8 cellular contexts compared by ENCODE assay signal in genomic region chr1:224182866-224183590, GRCh38. TPM values are rescaled to one million over a fixed set of nuclear protein-coding genes. Genes with fewer than 3 reads are reported as not detected.
DNase-seq lines count a peak whose midpoint lies in the region; ATAC-seq and TF ChIP-seq lines count a peak whose summit lies in the region.

DEGS1 (plus strand) TSS chr1:224183240; CDS start chr1:224183337, 97 bp downstream.

- no peaks in the 10 kb centered on the region for H3K27me3 ChIP-seq in layer of hippocampus (ENCODE audit: control insufficient read depth, insufficient read depth, low read length)

- peaks cover 2% of the 10 kb centered on the region for H3K36me3 Mint-ChIP-seq in chondrocyte (ENCODE audit: low read depth)

- peak; percentile 56 for ATAC-seq in GM19043 (IDR thresholded peaks at IDR 0.05; ENCODE audit: low read depth, unreplicated experiment)
- peak; percentile 68 for ATAC-seq in HG03342 (IDR thresholded peaks at IDR 0.05; ENCODE audit: unreplicated experiment)

- H3K27ac Mint-ChIP-seq in chondrocyte (ENCODE audit: unreplicated experiment) = peak within 1 kb of the TSS; percentile 93

- H3K27me3 Mint-ChIP-seq in chondrocyte (ENCODE audit: low read depth) = no peaks in the 10 kb centered on the region

- no peak for TF ChIP-seq CTCF in chondrocyte (IDR thresholded peaks at IDR 0.05)

- peaks cover 37% of the 10 kb centered on the region for H3K4me1 Mint-ChIP-seq in chondrocyte (ENCODE audit: low read depth)

- peak within 1 kb of the TSS; percentile 90 for H3K27ac ChIP-seq in layer of hippocampus (ENCODE audit: low read depth, low read length)

- peak; percentile 86 for DNase-seq in Ammon's horn (ENCODE audit: low spot score)
- DNase-seq in NCI-H446 (lab: John Stamatoyannopoulos, UW) = peak; percentile 76 to 93
- DNase-seq in activated CD4-positive, alpha-beta T cell treated with anti-CD3 and anti-CD28 coated beads for 24 hours (ENCODE audit: low read depth in 2 of 2) = peak; percentile 63 to 72
- peak; percentile 97 for DNase-seq in chondrocyte (ENCODE audit: low spot score)
- DNase-seq in stimulated activated CD4-positive, alpha-beta T cell treated with anti-CD3 and anti-CD28 coated beads, Interleukin-1b, Interleukin-23, amount 100 ng/mL, for 4 hours (ENCODE audit: low read depth in 2 of 2) = peak; percentile 67 to 75

- H3K4me3 Mint-ChIP-seq in chondrocyte (ENCODE audit: unreplicated experiment) = peak within 1 kb of the TSS; percentile 85

- no peaks in the 10 kb centered on the region for H3K9me3 Mint-ChIP-seq in chondrocyte (ENCODE audit: low read depth)

RNA-seq across cellular contexts. Expression of gene DEGS1, which starts in this region (rescaled TPM):
- total RNA-seq in chondrocyte = 129 to 143 TPM (median 139 TPM) in 3 replicates

Comparison
In these comparisons a context has a peak if more than half of its experiments do, and no peak if none do; other contexts are left out.
1. Peak in every context shown above with its lines: DNase-seq, ATAC-seq and H3K27ac ChIP-seq.